In the genomic region with DNA sequence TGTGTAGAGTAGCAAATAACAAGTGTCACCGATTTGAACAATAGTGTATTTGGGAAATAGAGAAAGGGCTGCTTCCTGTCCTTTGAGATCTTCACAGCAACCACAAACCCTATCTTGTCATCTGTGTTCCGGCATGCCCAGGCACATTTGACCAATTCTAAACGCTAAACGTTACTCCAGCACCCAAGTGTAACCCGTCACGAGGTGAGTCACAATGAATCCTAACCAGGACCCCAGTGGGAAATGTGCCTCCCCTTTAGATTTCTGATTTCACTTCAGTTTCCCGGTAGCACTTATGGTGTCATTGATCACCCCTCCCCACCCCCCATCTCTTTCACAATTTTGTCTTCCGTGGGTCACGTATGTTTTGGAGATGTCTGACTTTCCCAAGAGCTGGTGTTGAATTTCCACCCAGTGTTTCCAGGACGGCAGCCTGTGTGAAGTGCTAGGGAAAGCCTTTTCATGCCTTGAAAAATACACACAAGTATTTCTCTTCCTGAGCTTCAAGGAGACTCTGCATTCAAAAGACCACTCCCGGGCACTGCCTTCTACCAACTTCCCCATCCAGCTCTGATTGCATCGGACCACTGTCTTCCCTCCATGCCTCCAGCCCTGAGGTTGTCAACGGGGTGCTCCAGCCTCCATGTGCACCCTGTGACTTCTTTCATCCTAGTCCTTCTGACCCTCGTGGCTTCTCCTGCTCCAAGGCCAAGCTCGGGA, we compare ENCODE assay signal across 9 cellular contexts. TPM values are rescaled to one million over a fixed set of nuclear protein-coding genes. Genes with fewer than 3 reads are reported as not detected.
A peak's percentile ranks its signal among the peaks of the same experiment; 100 is the strongest.
DNase-seq lines count a peak whose midpoint lies in the region; ATAC-seq, FAIRE-seq and TF ChIP-seq lines count a peak whose summit lies in the region.
"Had no signal": no experiment of that assay in that cellular context is flagged by ENCODE, and none has a peak within 500 bp of the region (broad histone marks: within the 10 kb centered on the region; RNA-seq: fewer than 3 reads in every experiment).

No MANE protein-coding gene starts in this region.

- CTCF ChIA-PET in activated naive CD4-positive, alpha-beta T cell treated with anti-CD3 and anti-CD28 coated beads, Interleukin-2, amount 10 ng/mL, durations not matched to agents 7 days and 5 days (lab: Charles Lee): interaction anchor here (1.0 to 1.4 kb wide), 2 partner anchors 12 to 13 kb away, joined by 3 to 5 read pairs; no protein-coding TSS in a partner anchor

- H3K79me2 ChIP-seq in Loucy (ENCODE audit: insufficient read depth, low read length): no peaks in the 10 kb centered on the region

- H3K9me2 ChIP-seq in Loucy (replicated peaks; ENCODE audit: low read depth, low read length): no peaks in the 10 kb centered on the region

- no peak for TF ChIP-seq CTCF in Loucy (conservative IDR thresholded peaks at IDR 0.05; ENCODE audit: low read length)

- peak; percentile 97 to 98 for ATAC-seq in stimulated activated naive B cell treated with anti-CD40 and anti-IgM and Interleukin-4, amounts not matched to agents 10 μg/mL and 1 μg/mL and 100 μg/mL, for 72 hours (replicated peaks)
- no peak for ATAC-seq in HG03045 (IDR thresholded peaks at IDR 0.05; ENCODE audit: unreplicated experiment)

- 62 to 68% (median 64%) methylated on average over 15 of the region's 15 CpGs for WGBS in small intestine, 3 donors

- peak overlapping the region; percentile 70 for H3K4me2 ChIP-seq in Loucy (ENCODE audit: low read depth, low read length, poor library complexity, severe bottlenecking)

- DNase-seq in activated T-cell treated with anti-CD3 and anti-CD28 coated beads for 24 hours (ENCODE audit: low read depth) (peak; percentile 16), NCI-H446 (lab: John Stamatoyannopoulos, UW) (no peak), small intestine (no peak)
- DNase-seq in activated T-cell treated with anti-CD3 and anti-CD28 coated beads, Interleukin-2, amount 50 U/mL, for 1 hour: no peak
- peak; percentile 66 for DNase-seq in activated naive CD4-positive, alpha-beta T cell treated with anti-CD3 and anti-CD28 coated beads, Interleukin-2, amount 10 ng/mL, durations not matched to agents 7 days and 5 days
- DNase-seq in stimulated activated naive B cell treated with anti-CD40 and anti-IgM and Interleukin-4, amounts not matched to agents 10 μg/mL and 1 μg/mL and 100 μg/mL, for 72 hours: peak; percentile 43

- peak overlapping the region; percentile 72 for H3K27ac Mint-ChIP-seq in activated naive CD4-positive, alpha-beta T cell treated with anti-CD3 and anti-CD28 coated beads, Interleukin-2, amount 10 ng/mL, durations not matched to agents 7 days and 5 days
- peak overlapping the region; percentile 52 for H3K27ac Mint-ChIP-seq in stimulated activated naive B cell treated with anti-CD40 and anti-IgM and Interleukin-4, amounts not matched to agents 10 μg/mL and 1 μg/mL and 100 μg/mL, for 72 hours

- H3K27me3 ChIP-seq in Loucy (ENCODE audit: insufficient read depth, low read length, poor library complexity, severe bottlenecking) (no peaks in the 10 kb centered on the region), small intestine (ENCODE audit: control insufficient read depth in 2 of 2, insufficient read depth in 2 of 2, low read length in 2 of 2) (no peaks in the 10 kb centered on the region)
- H3K27me3 ChIP-seq: SJSA1 had no signal

- H3K4me1 ChIP-seq in Loucy (ENCODE audit: insufficient read depth, low read length, poor library complexity, severe bottlenecking): peaks cover 18% of the 10 kb centered on the region
- H3K4me1 ChIP-seq in small intestine (ENCODE audit: control insufficient read depth in 2 of 2, insufficient read depth in 1 of 2, low read depth in 1 of 2, low read length in 1 of 2): no peaks in the 10 kb centered on the region
- H3K4me1 ChIP-seq: SJSA1 had no signal

- H3K4me3 ChIP-seq in Loucy (ENCODE audit: low read length, poor library complexity, severe bottlenecking) (peak overlapping the region; percentile 44), small intestine (ENCODE audit: low read depth in 1 of 2, low read length in 2 of 2) (no peak overlapping the region)
- H3K4me3 ChIP-seq: SJSA1 had no signal

- H3K9me3 ChIP-seq in Loucy (ENCODE audit: insufficient read depth, low read depth, low read length) (no peaks in the 10 kb centered on the region), small intestine (ENCODE audit: control insufficient read depth, low read depth) (no peaks in the 10 kb centered on the region)

- H3K27me3 Mint-ChIP-seq in activated naive CD4-positive, alpha-beta T cell treated with anti-CD3 and anti-CD28 coated beads, Interleukin-2, amount 10 ng/mL, durations not matched to agents 7 days and 5 days: peaks cover 31% of the 10 kb centered on the region
- H3K27me3 Mint-ChIP-seq in stimulated activated naive B cell treated with anti-CD40 and anti-IgM and Interleukin-4, amounts not matched to agents 10 μg/mL and 1 μg/mL and 100 μg/mL, for 72 hours: no peaks in the 10 kb centered on the region

- H3K36me3 ChIP-seq in Loucy (ENCODE audit: insufficient read depth, low read length) (no peaks in the 10 kb centered on the region), small intestine (ENCODE audit: control insufficient read depth in 2 of 2, insufficient read depth in 2 of 2, low read length in 2 of 2) (no peaks in the 10 kb centered on the region)
- H3K36me3 ChIP-seq: SJSA1 had no signal

- no peak for FAIRE-seq in small intestine (lab: Jason Lieb, UNC)

- H3K4me1 Mint-ChIP-seq in activated naive CD4-positive, alpha-beta T cell treated with anti-CD3 and anti-CD28 coated beads, Interleukin-2, amount 10 ng/mL, durations not matched to agents 7 days and 5 days: peaks cover 29% of the 10 kb centered on the region
- peaks cover 22 to 26% of the 10 kb centered on the region in 2 donors for H3K4me1 Mint-ChIP-seq in stimulated activated naive B cell treated with anti-CD40 and anti-IgM and Interleukin-4, amounts not matched to agents 10 μg/mL and 1 μg/mL and 100 μg/mL, for 72 hours

- peaks cover 7% of the 10 kb centered on the region for H3K36me3 Mint-ChIP-seq in activated naive CD4-positive, alpha-beta T cell treated with anti-CD3 and anti-CD28 coated beads, Interleukin-2, amount 10 ng/mL, durations not matched to agents 7 days and 5 days
- peaks cover 7 to 14% of the 10 kb centered on the region in 2 donors for H3K36me3 Mint-ChIP-seq in stimulated activated naive B cell treated with anti-CD40 and anti-IgM and Interleukin-4, amounts not matched to agents 10 μg/mL and 1 μg/mL and 100 μg/mL, for 72 hours

- no peak overlapping the region for H2AFZ ChIP-seq in Loucy (ENCODE audit: low read length)

- peak overlapping the region; percentile 40 for H3K9ac ChIP-seq in Loucy (ENCODE audit: low read depth, low read length, poor library complexity, severe bottlenecking)

- H3F3A ChIP-seq in Loucy (ENCODE audit: low read depth): no peaks in the 10 kb centered on the region

- H3K9me3 Mint-ChIP-seq in activated naive CD4-positive, alpha-beta T cell treated with anti-CD3 and anti-CD28 coated beads, Interleukin-2, amount 10 ng/mL, durations not matched to agents 7 days and 5 days: peaks cover 6% of the 10 kb centered on the region
- H3K9me3 Mint-ChIP-seq in stimulated activated naive B cell treated with anti-CD40 and anti-IgM and Interleukin-4, amounts not matched to agents 10 μg/mL and 1 μg/mL and 100 μg/mL, for 72 hours: peaks cover 10% of the 10 kb centered on the region in 2 donors

- no peak overlapping the region for H3K27ac ChIP-seq in small intestine (ENCODE audit: low read depth in 1 of 2, low read length in 1 of 2)
- H3K27ac ChIP-seq: SJSA1 had no signal

- H3K4me3 Mint-ChIP-seq in activated naive CD4-positive, alpha-beta T cell treated with anti-CD3 and anti-CD28 coated beads, Interleukin-2, amount 10 ng/mL, durations not matched to agents 7 days and 5 days: peak overlapping the region; percentile 53
- H3K4me3 Mint-ChIP-seq in stimulated activated naive B cell treated with anti-CD40 and anti-IgM and Interleukin-4, amounts not matched to agents 10 μg/mL and 1 μg/mL and 100 μg/mL, for 72 hours: peak overlapping the region; percentile 11 to 33

- H4K20me1 ChIP-seq in Loucy (ENCODE audit: insufficient read depth, low read length, poor library complexity, severe bottlenecking): no peaks in the 10 kb centered on the region

RNA-seq across cellular contexts. Expression of gene C11orf24, which starts 10.5 kb away (rescaled TPM):
- polyA plus RNA-seq in small intestine: 100 to 1,000 TPM in 2 of 3 donors, 10 to 100 TPM in 1; 39.4 to 168 (median 109) TPM

RNA-seq across cellular contexts. Expression of gene LRP5, which starts 30.1 kb away (rescaled TPM):
- 10 to 100 TPM; 39.7 to 84.1 (median 72.8) TPM for polyA plus RNA-seq in small intestine

Comparison
In these comparisons a context has a peak if more than half of its experiments do, and no peak if none do; other contexts are left out.
1. DNase-seq: peak in activated T-cell treated with anti-CD3 and anti-CD28 coated beads for 24 hours (single experiment), activated naive CD4-positive, alpha-beta T cell treated with anti-CD3 and anti-CD28 coated beads, Interleukin-2, amount 10 ng/mL, durations not matched to agents 7 days and 5 days (single experiment) and stimulated activated naive B cell treated with anti-CD40 and anti-IgM and Interleukin-4, amounts not matched to agents 10 μg/mL and 1 μg/mL and 100 μg/mL, for 72 hours (single experiment); none in activated T-cell treated with anti-CD3 and anti-CD28 coated beads, Interleukin-2, amount 50 U/mL, for 1 hour (single experiment), NCI-H446 (0 of 2) and small intestine (single experiment).